ENCODE assay signal across 13 cellular contexts in the genomic region with DNA sequence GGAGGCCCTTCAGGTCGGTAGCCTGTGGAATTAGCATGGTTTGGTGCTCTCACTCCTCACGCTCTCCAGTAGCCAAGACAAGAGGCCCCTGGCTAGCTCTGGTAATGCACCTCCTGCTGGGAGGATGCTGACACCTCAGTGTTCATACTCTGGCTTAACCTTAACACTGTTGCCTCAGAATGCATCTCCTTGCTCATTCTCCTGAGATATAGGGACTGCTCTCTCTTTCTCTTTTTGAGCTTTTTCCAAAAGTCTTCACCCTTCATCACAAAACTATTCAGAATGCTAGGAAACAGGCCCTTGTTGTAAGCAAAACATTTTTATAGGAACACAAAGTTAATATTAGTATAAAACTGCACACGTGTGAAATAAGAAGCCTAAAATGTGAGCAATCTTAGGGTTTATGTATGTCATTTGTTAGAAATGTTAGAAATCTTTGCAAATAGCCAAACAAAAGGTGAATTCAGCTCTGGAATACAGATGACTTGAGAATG. TPM values are rescaled to one million over a fixed set of nuclear protein-coding genes. Genes with fewer than 3 reads are reported as not detected.
DNase-seq lines count a peak whose midpoint lies in the region; ATAC-seq, FAIRE-seq and TF ChIP-seq lines count a peak whose summit lies in the region.
"Had no signal": no experiment of that assay in that cellular context is flagged by ENCODE, and none has a peak within 500 bp of the region (broad histone marks: within the 10 kb centered on the region; RNA-seq: fewer than 3 reads in every experiment).

No MANE protein-coding gene starts in this region.

- POLR2A ChIA-PET in SK-N-SH (lab: Yijun Ruan, JAX), result no interaction called here
- POLR2A ChIA-PET in activated CD4-positive, alpha-beta memory T cell treated with anti-CD3 and anti-CD28 coated beads for 36 hours (lab: Charles Lee), result no interaction called here

- H3K9me2 ChIP-seq in SK-N-SH, result no peaks in the 10 kb centered on the region

- WGBS in SK-N-SH (ENCODE audit: low lambda C conversion rate), result 18% methylated on average over 3 of the region's 3 CpGs

- no peak for TF ChIP-seq EP300 in SK-N-SH (IDR thresholded peaks at IDR 0.05; ENCODE audit: borderline replicate concordance in 1 of 2, low read depth in 1 of 2, low read length in 1 of 2)

- no peaks in the 10 kb centered on the region for H3K4me1 Mint-ChIP-seq in activated CD4-positive, alpha-beta memory T cell treated with anti-CD3 and anti-CD28 coated beads for 36 hours (ENCODE audit: low read depth)
- H3K4me1 Mint-ChIP-seq: memory B cell had no signal

- peaks cover 21% of the 10 kb centered on the region; the same call in 1 of the 2 replicates for H3K27me3 ChIP-seq in SK-N-SH (ENCODE audit: insufficient read depth)
- H3K27me3 ChIP-seq in upper lobe of right lung, result no peaks in the 10 kb centered on the region
- H3K27me3 ChIP-seq: BLaER1, right lobe of liver had no signal

- no peak for DNase-seq in SK-N-SH
- DNase-seq in iPS-NIHi7 (ENCODE audit: extremely low spot score), result peak; percentile 37
- DNase-seq in upper lobe of right lung, result no peak
- no peak for DNase-seq in GM12891 (ENCODE audit: insufficient read length, low spot score)
- no peak for DNase-seq in activated CD4-positive, alpha-beta memory T cell treated with anti-CD3 and anti-CD28 coated beads for 36 hours
- DNase-seq in frontal cortex (ENCODE audit: low spot score in 2 of 2), result no peak
- DNase-seq: glutamatergic neuron, right lobe of liver had no signal

- H3K4me2 ChIP-seq in SK-N-SH, result no peak overlapping the region
- H3K4me2 ChIP-seq: BLaER1 had no signal

- H3K27ac Mint-ChIP-seq in activated CD4-positive, alpha-beta memory T cell treated with anti-CD3 and anti-CD28 coated beads for 36 hours, result no peak overlapping the region
- H3K27ac Mint-ChIP-seq: activated T-helper 1 cell treated with anti-CD3 and anti-CD28 coated beads, Interleukin-12 subunit alpha, Interleukin-12 subunit beta, Interleukin-2, Interleukin-4 antibody, amounts not matched to agents 30 ng/mL and 10 ng/mL and 1 ng/mL, durations not matched to agents 14 hours and 24 hours and 36 hours; memory B cell had no signal

- H3K27ac ChIP-seq in SK-N-SH (ENCODE audit: low read depth in 2 of 2, low read length in 1 of 2) (no peak overlapping the region), upper lobe of right lung (no peak overlapping the region)
- H3K27ac ChIP-seq: BLaER1, right lobe of liver had no signal

- no peak overlapping the region for H3K4me3 Mint-ChIP-seq in activated CD4-positive, alpha-beta memory T cell treated with anti-CD3 and anti-CD28 coated beads for 36 hours
- H3K4me3 Mint-ChIP-seq: activated T-helper 1 cell treated with anti-CD3 and anti-CD28 coated beads, Interleukin-12 subunit alpha, Interleukin-12 subunit beta, Interleukin-2, Interleukin-4 antibody, amounts not matched to agents 30 ng/mL and 10 ng/mL and 1 ng/mL, durations not matched to agents 14 hours and 24 hours and 36 hours; memory B cell had no signal

- intact Hi-C loops in upper lobe of right lung (cut with DNase I), result no loop called here
- intact Hi-C loops in activated CD4-positive, alpha-beta memory T cell treated with anti-CD3 and anti-CD28 coated beads for 36 hours (cut with micrococcal nuclease), result no loop called here

- FAIRE-seq in GM12891 (lab: Jason Lieb, UNC) (no peak), frontal cortex (lab: Jason Lieb, UNC) (no peak)

- no peaks in the 10 kb centered on the region for H3K36me3 ChIP-seq in SK-N-SH (replicated peaks in 1 of 2; ENCODE audit: control insufficient read depth in 1 of 2, insufficient read depth in 2 of 2, low read length in 1 of 2)
- no peaks in the 10 kb centered on the region for H3K36me3 ChIP-seq in upper lobe of right lung
- H3K36me3 ChIP-seq: BLaER1, right lobe of liver had no signal

- H3K4me3 ChIP-seq in SK-N-SH (ENCODE audit: low read depth in 2 of 2, low read length in 1 of 2), result no peak overlapping the region
- H3K4me3 ChIP-seq in WI38 (ENCODE audit: low read depth, low read length), result no peak overlapping the region
- H3K4me3 ChIP-seq in upper lobe of right lung, result no peak overlapping the region
- H3K4me3 ChIP-seq: BLaER1, right lobe of liver had no signal

- H3K36me3 Mint-ChIP-seq in activated CD4-positive, alpha-beta memory T cell treated with anti-CD3 and anti-CD28 coated beads for 36 hours, result no peaks in the 10 kb centered on the region
- H3K36me3 Mint-ChIP-seq: memory B cell had no signal

- ATAC-seq in SK-N-SH treated with all-trans-retinoic acid at 6 μM for 48 hours, result peak; percentile 44; the same call in 1 of the 3 replicates
- ATAC-seq in upper lobe of right lung, result peak; percentile 41

- H3K27me3 Mint-ChIP-seq in activated CD4-positive, alpha-beta memory T cell treated with anti-CD3 and anti-CD28 coated beads for 36 hours, result peaks cover 3% of the 10 kb centered on the region
- H3K27me3 Mint-ChIP-seq: memory B cell had no signal

- H3F3A ChIP-seq in SK-N-SH (replicated peaks; ENCODE audit: insufficient read depth), result no peaks in the 10 kb centered on the region

- H3K9ac ChIP-seq in SK-N-SH, result no peak overlapping the region
- H3K9ac ChIP-seq: BLaER1 had no signal

- CTCF ChIA-PET in SK-N-SH (lab: Yijun Ruan, JAX), result interaction anchor here (0.9 to 2.0 kb wide), 3 partner anchors 14 to 75 kb away, joined by 3 to 5 read pairs (median 4); no protein-coding TSS in a partner anchor
- CTCF ChIA-PET in activated CD4-positive, alpha-beta memory T cell treated with anti-CD3 and anti-CD28 coated beads for 36 hours (lab: Charles Lee), result no interaction called here

- TF ChIP-seq CTCF in SK-N-SH (IDR thresholded peaks at IDR 0.05), result no peak
- peak; percentile 32; the same call in 1 of the 2 replicates for TF ChIP-seq CTCF in WI38 (IDR thresholded peaks at IDR 0.05; ENCODE audit: low read depth, low read length)
- no peak for TF ChIP-seq CTCF in upper lobe of right lung (IDR thresholded peaks at IDR 0.05)

- TF ChIP-seq RAD21 in SK-N-SH (IDR thresholded peaks at IDR 0.05; ENCODE audit: low read length), result no peak

- H3K9me3 Mint-ChIP-seq in activated CD4-positive, alpha-beta memory T cell treated with anti-CD3 and anti-CD28 coated beads for 36 hours, result no peaks in the 10 kb centered on the region
- H3K9me3 Mint-ChIP-seq: activated T-helper 1 cell treated with anti-CD3 and anti-CD28 coated beads, Interleukin-12 subunit alpha, Interleukin-12 subunit beta, Interleukin-2, Interleukin-4 antibody, amounts not matched to agents 30 ng/mL and 10 ng/mL and 1 ng/mL, durations not matched to agents 14 hours and 24 hours and 36 hours; memory B cell had no signal

- no peaks in the 10 kb centered on the region for H4K20me1 ChIP-seq in SK-N-SH (ENCODE audit: insufficient read depth)
- H4K20me1 ChIP-seq: BLaER1 had no signal

- no peak overlapping the region for H2AFZ ChIP-seq in SK-N-SH (ENCODE audit: low read depth)

- H3K79me2 ChIP-seq in SK-N-SH (ENCODE audit: insufficient read depth), result no peaks in the 10 kb centered on the region

- TF ChIP-seq POLR2A in GM12891 (IDR thresholded peaks at IDR 0.05; ENCODE audit: low read depth, low read length), result no peak

- H3K9me3 ChIP-seq in SK-N-SH (no peaks in the 10 kb centered on the region), upper lobe of right lung (no peaks in the 10 kb centered on the region)
- H3K9me3 ChIP-seq: BLaER1, right lobe of liver had no signal

- H3K4me1 ChIP-seq in SK-N-SH (ENCODE audit: control insufficient read depth in 1 of 2, insufficient read depth in 2 of 2, low read depth in 1 of 2, low read length in 1 of 2), result no peaks in the 10 kb centered on the region
- no peaks in the 10 kb centered on the region for H3K4me1 ChIP-seq in upper lobe of right lung
- H3K4me1 ChIP-seq: BLaER1, right lobe of liver had no signal

TF ChIP-seq in SK-N-SH treated with all-trans-retinoic acid at 6 μM for 48 hours, 23 proteins besides CTCF, POLR2A, EP300 and RAD21 (continues in another document):
- no peak for TF ChIP-seq ARNTL (CRISPR knock-in tag; IDR thresholded peaks at IDR 0.05; ENCODE audit: borderline replicate concordance, low read depth)
- no peak for TF ChIP-seq CSDC2 (CRISPR knock-in tag; IDR thresholded peaks at IDR 0.05)
- no peak for TF ChIP-seq ZNF8 (CRISPR knock-in tag; IDR thresholded peaks at IDR 0.05)
- TF ChIP-seq BACH2 (CRISPR knock-in tag; IDR thresholded peaks at IDR 0.05; ENCODE audit: borderline replicate concordance), result no peak
- no peak for TF ChIP-seq ZC3H10 (CRISPR knock-in tag; IDR thresholded peaks at IDR 0.05)
- TF ChIP-seq SNAI2 (CRISPR knock-in tag; IDR thresholded peaks at IDR 0.05), result no peak

TF ChIP-seq in SK-N-SH, 30 proteins besides CTCF, POLR2A, EP300 and RAD21 (continues in another document):
- TF ChIP-seq RFX5 (IDR thresholded peaks at IDR 0.05; ENCODE audit: low read length) (no peak), USF2 (IDR thresholded peaks at IDR 0.05; ENCODE audit: borderline replicate concordance, low read depth, low read length) (no peak)

TF ChIP-seq in GM12891, 5 proteins besides CTCF, POLR2A, EP300 and RAD21:
- TF ChIP-seq TAF1 (IDR thresholded peaks at IDR 0.05; ENCODE audit: low read depth, low read length) (no peak), POU2F2 (IDR thresholded peaks at IDR 0.05; ENCODE audit: low read depth, low read length) (no peak), SPI1 (IDR thresholded peaks at IDR 0.05; ENCODE audit: low read depth, low read length) (no peak), PAX5 (IDR thresholded peaks at IDR 0.05; ENCODE audit: insufficient read depth, low read length, severe bottlenecking) (no peak), POLR2AphosphoS5 (IDR thresholded peaks at IDR 0.05; ENCODE audit: low read depth, low read length) (no peak)

RNA-seq across cellular contexts. Expression of gene IMPA2, which starts 17.3 kb away (rescaled TPM):
- 0.18 TPM in 1 of 2 replicates, not detected in the other for polyA plus RNA-seq in SK-N-SH (2012; rRNA removed)
- 0.07 and 0.13 TPM in 2 replicates for polyA plus RNA-seq in SK-N-SH (2012; cell fraction: cytosol; rRNA removed)
- 0.11 and 0.34 TPM in 2 replicates for polyA plus RNA-seq in SK-N-SH (2012; cell fraction: nucleus; rRNA removed)
- total RNA-seq in upper lobe of right lung (54.6 TPM), frontal cortex (2.9 TPM)
- 5.9 TPM for polyA plus RNA-seq in GM12891 (2012; ENCODE audit: low read depth, missing spikeins)
- total RNA-seq in activated CD4-positive, alpha-beta memory T cell treated with anti-CD3 and anti-CD28 coated beads for 36 hours, result 10 to 100 TPM; 20.3 to 21.6 TPM

RNA-seq across cellular contexts. Expression of gene MPPE1, which starts 55.9 kb away (rescaled TPM):
- 13.2 and 16.7 TPM in 2 replicates for polyA plus RNA-seq in SK-N-SH (2012; rRNA removed)
- polyA plus RNA-seq in SK-N-SH (2012; cell fraction: cytosol; rRNA removed), result 10.7 and 13.4 TPM in 2 replicates
- 30.3 and 36.3 TPM in 2 replicates for polyA plus RNA-seq in SK-N-SH (2012; cell fraction: nucleus; rRNA removed)
- total RNA-seq in upper lobe of right lung, result 67.0 TPM
- 17.7 TPM for polyA plus RNA-seq in GM12891 (2012; ENCODE audit: low read depth, missing spikeins)
- total RNA-seq in activated CD4-positive, alpha-beta memory T cell treated with anti-CD3 and anti-CD28 coated beads for 36 hours, result 10 to 100 TPM; 34.0 to 35.4 TPM
- 16.3 TPM for total RNA-seq in frontal cortex
